In genomic region chrX:153782324-153782723, GRCh38 we compare ENCODE assay signal across 12 cellular contexts. TPM values are rescaled to one million over a fixed set of nuclear protein-coding genes. Genes with fewer than 3 reads are reported as not detected.
A peak's percentile ranks its signal among the peaks of the same experiment; 100 is the strongest.
DNase-seq lines count a peak whose midpoint lies in the region; ATAC-seq and TF ChIP-seq lines count a peak whose summit lies in the region.
"Had no signal": no experiment of that assay in that cellular context is flagged by ENCODE, and none has a peak within 500 bp of the region (broad histone marks: within the 10 kb centered on the region; RNA-seq: fewer than 3 reads in every experiment).

No MANE protein-coding gene starts in this region.

- H3K27ac Mint-ChIP-seq in activated T-helper 1 cell treated with anti-CD3 and anti-CD28 coated beads, Interleukin-12 subunit alpha, Interleukin-12 subunit beta, Interleukin-2, Interleukin-4 antibody, amounts not matched to agents 30 ng/mL and 10 ng/mL and 1 ng/mL, durations not matched to agents 14 hours and 24 hours and 36 hours: no peak overlapping the region
- H3K27ac Mint-ChIP-seq: T-helper 1 cell treated with Interleukin-12 subunit alpha and Interleukin-12 subunit beta and Interleukin-4 antibody, amounts not matched to agents 30 μg/mL and 1 μg/mL, for 36 hours had no signal

- intact Hi-C loops in dorsolateral prefrontal cortex (cut with DNase I): no loop called here
- intact Hi-C loops in activated T-helper 1 cell treated with anti-CD3 and anti-CD28 coated beads, Interleukin-12 subunit alpha, Interleukin-12 subunit beta, Interleukin-2, Interleukin-4 antibody, amounts not matched to agents 30 ng/mL and 10 ng/mL and 1 ng/mL, durations not matched to agents 14 hours and 24 hours and 36 hours (cut with micrococcal nuclease): no loop called here

- H3K36me3 Mint-ChIP-seq in activated T-helper 1 cell treated with anti-CD3 and anti-CD28 coated beads, Interleukin-12 subunit alpha, Interleukin-12 subunit beta, Interleukin-2, Interleukin-4 antibody, amounts not matched to agents 30 ng/mL and 10 ng/mL and 1 ng/mL, durations not matched to agents 14 hours and 24 hours and 36 hours (ENCODE audit: low read depth): peaks cover 2% of the 10 kb centered on the region

- TF ChIP-seq CTCF in 22Rv1 (IDR thresholded peaks at IDR 0.05): 0 out of 2 replicates have a peak, but pooled peaks have one; percentile 18
- TF ChIP-seq CTCF in dorsolateral prefrontal cortex (IDR thresholded peaks at IDR 0.05 in 54 of 56, conservative IDR thresholded peaks at IDR 0.05 in 2 of 56; ENCODE audit: low read depth in 1 of 56, partially characterized antibody in 56 of 56): peak in 34 of 56 donors; percentile 9 to 61 (median 34)

- H3K27me3 Mint-ChIP-seq in activated T-helper 1 cell treated with anti-CD3 and anti-CD28 coated beads, Interleukin-12 subunit alpha, Interleukin-12 subunit beta, Interleukin-2, Interleukin-4 antibody, amounts not matched to agents 30 ng/mL and 10 ng/mL and 1 ng/mL, durations not matched to agents 14 hours and 24 hours and 36 hours (ENCODE audit: insufficient read depth): peaks cover 2% of the 10 kb centered on the region
- H3K27me3 Mint-ChIP-seq: brain had no signal

- DNase-seq in HT-29 (ENCODE audit: low spot score) (peak; percentile 54), NCI-H69 (lab: John Stamatoyannopoulos, UW) (peak; percentile 91), dorsolateral prefrontal cortex (peak in 3 of 10 donors; percentile 49 to 59 (median 52)), AG20443 (ENCODE audit: low spot score) (no peak)
- no peak for DNase-seq in stimulated activated CD4-positive, alpha-beta T cell treated with anti-CD3 and anti-CD28 coated beads, Interleukin-4, amount 100 ng/mL, for 1 hour
- DNase-seq in activated T-helper 1 cell treated with anti-CD3 and anti-CD28 coated beads, Interleukin-12 subunit alpha, Interleukin-12 subunit beta, Interleukin-2, Interleukin-4 antibody, amounts not matched to agents 30 ng/mL and 10 ng/mL and 1 ng/mL, durations not matched to agents 14 hours and 24 hours and 36 hours (ENCODE audit: low spot score): no peak
- DNase-seq: stimulated activated CD4-positive, alpha-beta T cell treated with anti-CD3 and anti-CD28 coated beads, Interleukin-1b, Interleukin-23, amount 100 ng/mL, for 48 hours; testis had no signal

- H3K27me3 ChIP-seq in dorsolateral prefrontal cortex: peaks cover 0 to 76% (median 0%) of the 10 kb centered on the region in 45 donors
- H3K27me3 ChIP-seq: testis had no signal

- H3K9me3 Mint-ChIP-seq in activated T-helper 1 cell treated with anti-CD3 and anti-CD28 coated beads, Interleukin-12 subunit alpha, Interleukin-12 subunit beta, Interleukin-2, Interleukin-4 antibody, amounts not matched to agents 30 ng/mL and 10 ng/mL and 1 ng/mL, durations not matched to agents 14 hours and 24 hours and 36 hours: no peaks in the 10 kb centered on the region
- H3K9me3 Mint-ChIP-seq: T-helper 1 cell treated with Interleukin-12 subunit alpha and Interleukin-12 subunit beta and Interleukin-4 antibody, amounts not matched to agents 30 μg/mL and 1 μg/mL, for 36 hours had no signal

- H3K4me3 ChIP-seq in dorsolateral prefrontal cortex: no peak overlapping the region
- H3K4me3 ChIP-seq: testis had no signal

- H3K4me3 Mint-ChIP-seq in activated T-helper 1 cell treated with anti-CD3 and anti-CD28 coated beads, Interleukin-12 subunit alpha, Interleukin-12 subunit beta, Interleukin-2, Interleukin-4 antibody, amounts not matched to agents 30 ng/mL and 10 ng/mL and 1 ng/mL, durations not matched to agents 14 hours and 24 hours and 36 hours: no peak overlapping the region
- H3K4me3 Mint-ChIP-seq: brain; T-helper 1 cell treated with Interleukin-12 subunit alpha and Interleukin-12 subunit beta and Interleukin-4 antibody, amounts not matched to agents 30 μg/mL and 1 μg/mL, for 36 hours had no signal

- H3K27ac ChIP-seq in 22Rv1 (peak overlapping the region; percentile 66), dorsolateral prefrontal cortex (peak overlapping the region in 49 of 59 donors; percentile 18 to 84 (median 73))
- H3K27ac ChIP-seq: testis had no signal

- no peak for ATAC-seq in HG02642 (IDR thresholded peaks at IDR 0.05; ENCODE audit: poor library complexity, unreplicated experiment)

- H3K4me1 Mint-ChIP-seq in activated T-helper 1 cell treated with anti-CD3 and anti-CD28 coated beads, Interleukin-12 subunit alpha, Interleukin-12 subunit beta, Interleukin-2, Interleukin-4 antibody, amounts not matched to agents 30 ng/mL and 10 ng/mL and 1 ng/mL, durations not matched to agents 14 hours and 24 hours and 36 hours (ENCODE audit: low read depth): no peaks in the 10 kb centered on the region

RNA-seq across cellular contexts. Expression of gene SRPK3, which starts 1.5 kb away (rescaled TPM):
- total RNA-seq in HT-29 (2014; rRNA removed; shearing (Covaris generic)): 1.1 and 5.6 TPM in 2 replicates
- 10 to 100 TPM in 19 of 120 experiments, 1 to 10 TPM in 101; 1.8 to 14.2 (median 6.3) TPM for total RNA-seq in dorsolateral prefrontal cortex
- not detected in 2 replicates for total RNA-seq in activated T-helper 1 cell treated with anti-CD3 and anti-CD28 coated beads, Interleukin-12 subunit alpha, Interleukin-12 subunit beta, Interleukin-2, Interleukin-4 antibody, amounts not matched to agents 30 ng/mL and 10 ng/mL and 1 ng/mL, durations not matched to agents 14 hours and 24 hours and 36 hours

RNA-seq across cellular contexts. Expression of gene IDH3G, which starts 11.9 kb away (rescaled TPM):
- 173 and 197 TPM in 2 replicates for total RNA-seq in HT-29 (2014; rRNA removed; shearing (Covaris generic))
- total RNA-seq in dorsolateral prefrontal cortex: 10 to 100 TPM; 35.7 to 90.5 (median 70.9) TPM
- 68.4 and 69.7 TPM in 2 replicates for total RNA-seq in activated T-helper 1 cell treated with anti-CD3 and anti-CD28 coated beads, Interleukin-12 subunit alpha, Interleukin-12 subunit beta, Interleukin-2, Interleukin-4 antibody, amounts not matched to agents 30 ng/mL and 10 ng/mL and 1 ng/mL, durations not matched to agents 14 hours and 24 hours and 36 hours

RNA-seq across cellular contexts. Expression of gene SSR4, which starts 12.1 kb away (rescaled TPM):
- total RNA-seq in HT-29 (2014; rRNA removed; shearing (Covaris generic)): 496 and 561 TPM in 2 replicates
- 100 to 1,000 TPM in 14 of 120 experiments, 10 to 100 TPM in 106; 55.7 to 109 (median 84.8) TPM for total RNA-seq in dorsolateral prefrontal cortex
- 281 and 285 TPM in 2 replicates for total RNA-seq in activated T-helper 1 cell treated with anti-CD3 and anti-CD28 coated beads, Interleukin-12 subunit alpha, Interleukin-12 subunit beta, Interleukin-2, Interleukin-4 antibody, amounts not matched to agents 30 ng/mL and 10 ng/mL and 1 ng/mL, durations not matched to agents 14 hours and 24 hours and 36 hours

RNA-seq across cellular contexts. Expression of gene PLXNB3, which starts 18.3 kb away (rescaled TPM):
- 7.0 and 10.3 TPM in 2 replicates for total RNA-seq in HT-29 (2014; rRNA removed; shearing (Covaris generic))
- 100 to 1,000 TPM in 98 of 120 experiments, 10 to 100 TPM in 22; 22.2 to 541 (median 140) TPM for total RNA-seq in dorsolateral prefrontal cortex
- total RNA-seq in activated T-helper 1 cell treated with anti-CD3 and anti-CD28 coated beads, Interleukin-12 subunit alpha, Interleukin-12 subunit beta, Interleukin-2, Interleukin-4 antibody, amounts not matched to agents 30 ng/mL and 10 ng/mL and 1 ng/mL, durations not matched to agents 14 hours and 24 hours and 36 hours: 0.21 and 0.81 TPM in 2 replicates

RNA-seq across cellular contexts. Expression of gene PDZD4, which starts 48.0 kb away (rescaled TPM):
- total RNA-seq in HT-29 (2014; rRNA removed; shearing (Covaris generic)): 0.33 TPM in 1 of 2 replicates, not detected in the other
- total RNA-seq in dorsolateral prefrontal cortex: 100 to 1,000 TPM; 104 to 526 (median 351) TPM
- total RNA-seq in activated T-helper 1 cell treated with anti-CD3 and anti-CD28 coated beads, Interleukin-12 subunit alpha, Interleukin-12 subunit beta, Interleukin-2, Interleukin-4 antibody, amounts not matched to agents 30 ng/mL and 10 ng/mL and 1 ng/mL, durations not matched to agents 14 hours and 24 hours and 36 hours: 0.29 and 0.44 TPM in 2 replicates

Comparison
In these comparisons a context has a peak if more than half of its experiments do, and no peak if none do; other contexts are left out.
1. DNase-seq: peak in HT-29 (single experiment) and NCI-H69 (single experiment); none in stimulated activated CD4-positive, alpha-beta T cell treated with anti-CD3 and anti-CD28 coated beads, Interleukin-4, amount 100 ng/mL, for 1 hour (single experiment), activated T-helper 1 cell treated with anti-CD3 and anti-CD28 coated beads, Interleukin-12 subunit alpha, Interleukin-12 subunit beta, Interleukin-2, Interleukin-4 antibody, amounts not matched to agents 30 ng/mL and 10 ng/mL and 1 ng/mL, durations not matched to agents 14 hours and 24 hours and 36 hours (single experiment) and AG20443 (single experiment).